Comparison of ENCODE assay signal across 1 cellular context in the genomic region with DNA sequence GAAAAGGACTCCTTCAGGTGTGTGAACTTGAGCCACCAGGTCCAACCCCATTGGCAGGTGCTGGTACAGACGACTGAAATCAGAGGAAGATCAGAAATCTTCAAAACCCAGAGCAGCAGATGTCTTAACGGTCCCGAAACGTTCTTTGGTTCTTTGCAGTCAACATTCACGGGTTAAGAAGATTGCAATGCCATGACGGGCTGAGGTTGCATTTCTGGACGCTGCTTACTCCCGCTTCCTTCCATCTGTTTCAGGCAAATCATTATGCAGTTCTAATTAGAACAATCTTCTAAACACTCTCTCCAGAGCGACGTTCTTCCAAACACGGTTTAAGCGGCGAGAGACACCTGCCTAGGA.
TF ChIP-seq lines count a peak whose summit lies in the region.

No MANE protein-coding gene starts in this region.

TF ChIP-seq in H1, 55 proteins besides CTCF, POLR2A, EP300 and RAD21 (continued from another document):
- TF ChIP-seq ATF2 (IDR thresholded peaks at IDR 0.05; ENCODE audit: low read length), result no peak
- no peak for TF ChIP-seq POU5F1 (IDR thresholded peaks at IDR 0.05; ENCODE audit: low read depth, low read length)
- no peak for TF ChIP-seq TAF1 (IDR thresholded peaks at IDR 0.05; ENCODE audit: low read depth, low read length)
- no peak for TF ChIP-seq CBX8 (IDR thresholded peaks at IDR 0.05; ENCODE audit: borderline replicate concordance, low read depth, low read length)
- TF ChIP-seq CTBP2 (IDR thresholded peaks at IDR 0.05; ENCODE audit: borderline replicate concordance, insufficient read depth, insufficient read length, low read length), result no peak
- TF ChIP-seq, protein P1, sequence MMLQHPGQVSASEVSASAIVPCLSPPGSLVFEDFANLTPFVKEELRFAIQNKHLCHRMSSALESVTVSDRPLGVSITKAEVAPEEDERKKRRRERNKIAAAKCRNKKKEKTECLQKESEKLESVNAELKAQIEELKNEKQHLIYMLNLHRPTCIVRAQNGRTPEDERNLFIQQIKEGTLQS (IDR thresholded peaks at IDR 0.05; ENCODE audit: insufficient read depth, low read depth, low read length), result no peak
- TF ChIP-seq SP4 (IDR thresholded peaks at IDR 0.05; ENCODE audit: low read length), result no peak
- no peak for TF ChIP-seq KDM1A (IDR thresholded peaks at IDR 0.05; ENCODE audit: borderline replicate concordance, low read length)
- TF ChIP-seq CBX5 (IDR thresholded peaks at IDR 0.05; ENCODE audit: low read depth, low read length), result no peak
- TF ChIP-seq JUN (IDR thresholded peaks at IDR 0.05; ENCODE audit: low read depth, low read length), result no peak
- TF ChIP-seq EZH2 (IDR thresholded peaks at IDR 0.05; ENCODE audit: low read depth, low read length, severe bottlenecking), result no peak
- no peak for TF ChIP-seq SRF (IDR thresholded peaks at IDR 0.05; ENCODE audit: low read depth, low read length)
